Comparison of ENCODE assay signal across 11 cellular contexts in the genomic region with DNA sequence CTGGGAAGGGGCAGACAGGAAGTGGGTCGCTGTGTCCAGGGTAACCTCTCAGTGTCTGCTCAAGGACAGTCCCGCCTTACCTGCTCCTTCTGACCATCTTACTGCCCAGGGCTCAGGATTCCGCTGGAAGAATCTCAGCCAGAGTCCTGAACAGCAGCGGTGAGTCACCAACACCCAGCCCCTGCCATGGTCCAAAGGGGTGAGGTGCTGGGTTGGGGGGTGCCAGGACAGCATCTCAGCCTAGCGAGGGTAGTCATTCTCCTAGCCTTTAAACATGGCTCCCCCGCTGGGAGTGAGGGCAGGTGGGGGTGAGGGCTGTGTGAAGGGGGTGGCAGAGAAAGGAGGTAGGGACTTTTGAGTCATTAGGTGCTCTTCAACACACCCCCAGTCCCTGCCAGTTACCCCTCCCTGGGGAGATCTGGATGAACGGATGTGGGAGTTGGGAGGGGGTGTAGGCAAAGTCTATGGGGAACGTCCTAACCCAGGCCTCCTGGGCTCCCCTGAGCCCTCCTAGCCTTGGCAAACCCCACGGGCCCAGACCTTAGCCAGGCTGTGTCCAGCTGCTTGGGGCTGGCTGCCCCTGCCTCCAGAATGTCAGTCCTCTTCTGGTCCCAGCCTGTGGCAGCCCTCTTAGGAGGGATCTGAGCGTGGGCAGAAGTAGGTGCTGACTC. TPM values are rescaled to one million over a fixed set of nuclear protein-coding genes. Genes with fewer than 3 reads are reported as not detected.
A peak's percentile ranks its signal among the peaks of the same experiment; 100 is the strongest.
DNase-seq lines count a peak whose midpoint lies in the region; ATAC-seq, FAIRE-seq and TF ChIP-seq lines count a peak whose summit lies in the region.
"Had no signal": no experiment of that assay in that cellular context is flagged by ENCODE, and none has a peak within 500 bp of the region (broad histone marks: within the 10 kb centered on the region; RNA-seq: fewer than 3 reads in every experiment).

No MANE protein-coding gene starts in this region.

- H3K4me2 ChIP-seq in endothelial cell of umbilical vein (ENCODE audit: insufficient read depth, low read length): peak overlapping the region; percentile 68
- H3K4me2 ChIP-seq: A549 had no signal

- no peak for TF ChIP-seq POLR2A in endothelial cell of umbilical vein (IDR thresholded peaks at IDR 0.05; ENCODE audit: low read depth, low read length)

- no peak for DNase-seq in activated naive CD4-positive, alpha-beta T cell treated with Interleukin-2 at 50 U/mL for 16 hours
- DNase-seq in endothelial cell of umbilical vein (ENCODE audit: low read depth, low spot score) (peak; percentile 46), type B pancreatic cell (ENCODE audit: extremely low spot score, unreplicated experiment) (no peak), SK-N-DZ (ENCODE audit: low spot score) (no peak)
- DNase-seq in naive thymus-derived CD4-positive, alpha-beta T cell: no peak
- DNase-seq in activated T-helper 2 cell treated with anti-CD3 and anti-CD28 coated beads, Interferon-gamma antibody, Interleukin-2, Interleukin-4, amounts not matched to agents 10 μg/mL and 5 μg/mL and 100 μg/mL, durations not matched to agents 14 hours and 24 hours and 36 hours (ENCODE audit: low spot score): no peak
- DNase-seq: activated naive CD8-positive, alpha-beta T cell treated with anti-CD3 and anti-CD28 coated beads, Interleukin-2, amount 10 ng/mL, durations not matched to agents 7 days and 5 days; NCI-H2029 had no signal

- H3K27ac ChIP-seq in endothelial cell of umbilical vein (ENCODE audit: insufficient read depth, low read depth, low read length): peak overlapping the region; percentile 78
- peak overlapping the region; percentile 92 for H3K27ac ChIP-seq in naive thymus-derived CD4-positive, alpha-beta T cell (ENCODE audit: low read depth, low read length)
- H3K27ac ChIP-seq: A549 had no signal

- H3K9me1 ChIP-seq in endothelial cell of umbilical vein (replicated peaks; ENCODE audit: control insufficient read depth, extremely low read depth, insufficient read depth, low read length): no peaks in the 10 kb centered on the region

- CTCF ChIA-PET in endothelial cell of umbilical vein (lab: Charles Lee): interaction anchor here (0.7 to 11.4 kb wide), 6 partner anchors 12 to 117 kb away, joined by 4 to 946 read pairs (median 6); no protein-coding TSS in a partner anchor
- CTCF ChIA-PET in naive thymus-derived CD4-positive, alpha-beta T cell (lab: Charles Lee): interaction anchor here (13.0 kb wide), 1 partner anchor 13 kb away, joined by 316 read pairs; no protein-coding TSS in a partner anchor

- no peaks in the 10 kb centered on the region for H3K9me3 Mint-ChIP-seq in activated naive CD4-positive, alpha-beta T cell treated with anti-CD3 and anti-CD28 coated beads, Interleukin-2, amount 50 U/mL, for 24 hours
- H3K9me3 Mint-ChIP-seq in naive thymus-derived CD4-positive, alpha-beta T cell: no peaks in the 10 kb centered on the region
- H3K9me3 Mint-ChIP-seq in type B pancreatic cell: no peaks in the 10 kb centered on the region
- no peaks in the 10 kb centered on the region for H3K9me3 Mint-ChIP-seq in activated T-helper 2 cell treated with anti-CD3 and anti-CD28 coated beads, Interferon-gamma antibody, Interleukin-2, Interleukin-4, amounts not matched to agents 10 μg/mL and 5 μg/mL and 100 μg/mL, durations not matched to agents 14 hours and 24 hours and 36 hours
- H3K9me3 Mint-ChIP-seq: activated naive CD8-positive, alpha-beta T cell treated with anti-CD3 and anti-CD28 coated beads, Interleukin-2, amount 10 ng/mL, durations not matched to agents 7 days and 5 days had no signal

- H2AFZ ChIP-seq in endothelial cell of umbilical vein (ENCODE audit: low read depth, low read length): no peak overlapping the region

- no peaks in the 10 kb centered on the region for H4K20me1 ChIP-seq in endothelial cell of umbilical vein (replicated peaks; ENCODE audit: control insufficient read depth, extremely low read depth, insufficient read depth, low read length)

- intact Hi-C loops in endothelial cell of umbilical vein (cut with micrococcal nuclease): no loop called here
- intact Hi-C loops in naive thymus-derived CD4-positive, alpha-beta T cell (cut with micrococcal nuclease): no loop called here
- intact Hi-C loops in activated T-helper 2 cell treated with anti-CD3 and anti-CD28 coated beads, Interferon-gamma antibody, Interleukin-2, Interleukin-4, amounts not matched to agents 10 μg/mL and 5 μg/mL and 100 μg/mL, durations not matched to agents 14 hours and 24 hours and 36 hours (cut with micrococcal nuclease): no loop called here

- ATAC-seq in naive thymus-derived CD4-positive, alpha-beta T cell: no peak
- no peak for ATAC-seq in HG02588 (IDR thresholded peaks at IDR 0.05; ENCODE audit: unreplicated experiment)

- H3K4me1 ChIP-seq in endothelial cell of umbilical vein (ENCODE audit: control insufficient read depth, extremely low read depth, insufficient read depth, low read length): peaks cover 40% of the 10 kb centered on the region
- H3K4me1 ChIP-seq in naive thymus-derived CD4-positive, alpha-beta T cell (ENCODE audit: control insufficient read depth in 2 of 2, insufficient read depth in 2 of 2, low read length in 2 of 2): peaks cover 0 to 11% of the 10 kb centered on the region in 2 donors

- H3K9me3 ChIP-seq in endothelial cell of umbilical vein (replicated peaks; ENCODE audit: control insufficient read depth, insufficient read depth, low read length): no peaks in the 10 kb centered on the region
- H3K9me3 ChIP-seq in naive thymus-derived CD4-positive, alpha-beta T cell (ENCODE audit: control insufficient read depth in 2 of 3, low read length in 3 of 3): peaks cover 0 to 3% (median 0%) of the 10 kb centered on the region in 3 experiments
- H3K9me3 ChIP-seq: A549 had no signal

- H3K27me3 ChIP-seq in endothelial cell of umbilical vein (ENCODE audit: control insufficient read depth in 2 of 2, insufficient read depth in 2 of 2, low read length in 2 of 2): no peaks in the 10 kb centered on the region
- no peaks in the 10 kb centered on the region for H3K27me3 ChIP-seq in naive thymus-derived CD4-positive, alpha-beta T cell (ENCODE audit: control insufficient read depth in 2 of 2, insufficient read depth in 2 of 2, low read length in 2 of 2)

- H3K9ac ChIP-seq in endothelial cell of umbilical vein (replicated peaks; ENCODE audit: extremely low read depth, insufficient read depth, low read length): peak overlapping the region; percentile 93

- H3K27me3 Mint-ChIP-seq in activated naive CD4-positive, alpha-beta T cell treated with anti-CD3 and anti-CD28 coated beads, Interleukin-2, amount 50 U/mL, for 24 hours: no peaks in the 10 kb centered on the region
- peaks cover 0 to 37% (median 0%) of the 10 kb centered on the region in 5 donors for H3K27me3 Mint-ChIP-seq in naive thymus-derived CD4-positive, alpha-beta T cell
- peaks cover 39% of the 10 kb centered on the region for H3K27me3 Mint-ChIP-seq in type B pancreatic cell
- peaks cover 39% of the 10 kb centered on the region for H3K27me3 Mint-ChIP-seq in activated T-helper 2 cell treated with anti-CD3 and anti-CD28 coated beads, Interferon-gamma antibody, Interleukin-2, Interleukin-4, amounts not matched to agents 10 μg/mL and 5 μg/mL and 100 μg/mL, durations not matched to agents 14 hours and 24 hours and 36 hours (ENCODE audit: low read depth)

- H3K4me1 Mint-ChIP-seq in activated naive CD4-positive, alpha-beta T cell treated with anti-CD3 and anti-CD28 coated beads, Interleukin-2, amount 50 U/mL, for 24 hours: peaks cover 23% of the 10 kb centered on the region
- peaks cover 6 to 28% (median 20%) of the 10 kb centered on the region in 7 donors for H3K4me1 Mint-ChIP-seq in naive thymus-derived CD4-positive, alpha-beta T cell
- peaks cover 25% of the 10 kb centered on the region for H3K4me1 Mint-ChIP-seq in type B pancreatic cell (ENCODE audit: unreplicated experiment)
- H3K4me1 Mint-ChIP-seq in activated T-helper 2 cell treated with anti-CD3 and anti-CD28 coated beads, Interferon-gamma antibody, Interleukin-2, Interleukin-4, amounts not matched to agents 10 μg/mL and 5 μg/mL and 100 μg/mL, durations not matched to agents 14 hours and 24 hours and 36 hours (ENCODE audit: low read depth): peaks cover 10% of the 10 kb centered on the region

- peaks cover 32% of the 10 kb centered on the region for H3K79me2 ChIP-seq in endothelial cell of umbilical vein (ENCODE audit: control insufficient read depth, insufficient read depth, low read length)

- FAIRE-seq in endothelial cell of umbilical vein (lab: Jason Lieb, UNC): peak; percentile 86
- FAIRE-seq: A549 had no signal

- no peak for TF ChIP-seq CTCF in endothelial cell of umbilical vein (IDR thresholded peaks at IDR 0.05; ENCODE audit: extremely low read depth in 1 of 2, insufficient read depth in 1 of 2, low read depth in 1 of 2, low read length in 2 of 2)
- TF ChIP-seq CTCF in type B pancreatic cell (conservative IDR thresholded peaks at IDR 0.05): no peak

- peak overlapping the region; percentile 90 for H3K4me3 Mint-ChIP-seq in activated naive CD4-positive, alpha-beta T cell treated with anti-CD3 and anti-CD28 coated beads, Interleukin-2, amount 50 U/mL, for 24 hours
- H3K4me3 Mint-ChIP-seq in naive thymus-derived CD4-positive, alpha-beta T cell: peak overlapping the region in 6 of 10 donors; percentile 59 to 96 (median 91)
- peak overlapping the region; percentile 49 for H3K4me3 Mint-ChIP-seq in type B pancreatic cell
- H3K4me3 Mint-ChIP-seq in activated T-helper 2 cell treated with anti-CD3 and anti-CD28 coated beads, Interferon-gamma antibody, Interleukin-2, Interleukin-4, amounts not matched to agents 10 μg/mL and 5 μg/mL and 100 μg/mL, durations not matched to agents 14 hours and 24 hours and 36 hours (ENCODE audit: low read depth): no peak overlapping the region

- POLR2A ChIA-PET in endothelial cell of umbilical vein (lab: Charles Lee): interaction anchor here (0.6 to 2.3 kb wide), 5 partner anchors 11 to 99 kb away, joined by 4 to 30 read pairs (median 4); no protein-coding TSS in a partner anchor
- POLR2A ChIA-PET in naive thymus-derived CD4-positive, alpha-beta T cell (lab: Charles Lee): interaction anchor here (0.7 to 10.3 kb wide), 2 partner anchors 13 to 1147 kb away, joined by 3 to 162 read pairs; no protein-coding TSS in a partner anchor

- dilution Hi-C loops in endothelial cell of umbilical vein (cut with MboI; ENCODE audit: extremely low pct_ligation_motif_present, low sequenced_read_pairs): no loop called here

- no TSS peak for BruUV-seq in endothelial cell of umbilical vein (replicated peaks; lab: Mats Ljungman, UMichigan)

- peak overlapping the region in 2 of 3 experiments; percentile 72 to 95 for H3K4me3 ChIP-seq in endothelial cell of umbilical vein (replicated peaks in 1 of 3; ENCODE audit: insufficient read depth in 1 of 3, low read depth in 1 of 3, low read length in 3 of 3)
- H3K4me3 ChIP-seq in naive thymus-derived CD4-positive, alpha-beta T cell (ENCODE audit: low read length): no peak overlapping the region
- H3K4me3 ChIP-seq: A549 had no signal

- no peak overlapping the region for H3K27ac Mint-ChIP-seq in activated naive CD4-positive, alpha-beta T cell treated with anti-CD3 and anti-CD28 coated beads, Interleukin-2, amount 50 U/mL, for 24 hours
- H3K27ac Mint-ChIP-seq in naive thymus-derived CD4-positive, alpha-beta T cell: peak overlapping the region in 8 of 9 donors; percentile 82 to 98 (median 95)
- H3K27ac Mint-ChIP-seq in type B pancreatic cell: no peak overlapping the region
- no peak overlapping the region for H3K27ac Mint-ChIP-seq in activated T-helper 2 cell treated with anti-CD3 and anti-CD28 coated beads, Interferon-gamma antibody, Interleukin-2, Interleukin-4, amounts not matched to agents 10 μg/mL and 5 μg/mL and 100 μg/mL, durations not matched to agents 14 hours and 24 hours and 36 hours

- H3K36me3 Mint-ChIP-seq in activated naive CD4-positive, alpha-beta T cell treated with anti-CD3 and anti-CD28 coated beads, Interleukin-2, amount 50 U/mL, for 24 hours: peaks cover 6% of the 10 kb centered on the region
- H3K36me3 Mint-ChIP-seq in naive thymus-derived CD4-positive, alpha-beta T cell: peaks cover 0 to 43% (median 11%) of the 10 kb centered on the region in 5 donors
- H3K36me3 Mint-ChIP-seq in type B pancreatic cell: peaks cover 10% of the 10 kb centered on the region
- no peaks in the 10 kb centered on the region for H3K36me3 Mint-ChIP-seq in activated T-helper 2 cell treated with anti-CD3 and anti-CD28 coated beads, Interferon-gamma antibody, Interleukin-2, Interleukin-4, amounts not matched to agents 10 μg/mL and 5 μg/mL and 100 μg/mL, durations not matched to agents 14 hours and 24 hours and 36 hours (ENCODE audit: low read depth)

- peaks cover 29 to 30% of the 10 kb centered on the region in 2 experiments for H3K36me3 ChIP-seq in endothelial cell of umbilical vein (ENCODE audit: control insufficient read depth in 2 of 2, extremely low read depth in 1 of 2, insufficient read depth in 2 of 2, low read length in 2 of 2)
- H3K36me3 ChIP-seq in naive thymus-derived CD4-positive, alpha-beta T cell (ENCODE audit: control insufficient read depth in 2 of 3, insufficient read depth in 3 of 3, low read length in 3 of 3): peaks cover 0 to 41% (median 5%) of the 10 kb centered on the region in 3 experiments

RNA-seq across cellular contexts. Expression of a gene that starts 2.5 kb away (rescaled TPM):
- total RNA-seq in endothelial cell of umbilical vein (87.5 and 88.4 TPM in 2 replicates), type B pancreatic cell (ENCODE audit: low replicate concordance) (4.2 and 16.5 TPM in 2 replicates)
- 50.0 and 53.3 TPM in 2 replicates for polyA plus RNA-seq in endothelial cell of umbilical vein
- polyA plus RNA-seq in endothelial cell of umbilical vein (2011; cell fraction: cytosol; rRNA removed): 42.2 and 64.7 TPM in 2 replicates
- polyA plus RNA-seq in endothelial cell of umbilical vein (2011; cell fraction: nucleus; rRNA removed): 85.1 and 86.5 TPM in 2 replicates
- 68.4 and 77.9 TPM in 2 replicates for polyA plus RNA-seq in endothelial cell of umbilical vein (2012)
- polyA minus RNA-seq in endothelial cell of umbilical vein: 42.6 and 64.3 TPM in 2 replicates
- polyA minus RNA-seq in endothelial cell of umbilical vein (2011; cell fraction: cytosol; rRNA and poly(A)+ RNA removed): 0.51 TPM
- 27.5 and 38.0 TPM in 2 replicates for polyA minus RNA-seq in endothelial cell of umbilical vein (2011; cell fraction: nucleus; rRNA and poly(A)+ RNA removed)
- total RNA-seq in naive thymus-derived CD4-positive, alpha-beta T cell: 100 to 1,000 TPM in 2 of 5 experiments, 10 to 100 TPM in 2, 1 to 10 TPM in 1; 5.6 to 501 (median 33.7) TPM
- polyA plus RNA-seq in naive thymus-derived CD4-positive, alpha-beta T cell: 1 to 10 TPM; 1.1 to 1.3 TPM
- 6.0 and 6.1 TPM in 2 replicates for total RNA-seq in activated T-helper 2 cell treated with anti-CD3 and anti-CD28 coated beads, Interferon-gamma antibody, Interleukin-2, Interleukin-4, amounts not matched to agents 10 μg/mL and 5 μg/mL and 100 μg/mL, durations not matched to agents 14 hours and 24 hours and 36 hours
- polyA plus RNA-seq in SK-N-DZ (2014; cell fraction: cytosol; rRNA removed): 13.6 and 121 TPM in 2 replicates
- polyA plus RNA-seq in SK-N-DZ (2014; cell fraction: nucleus; rRNA removed): 24.1 and 50.0 TPM in 2 replicates

RNA-seq across cellular contexts. Expression of a gene that starts 42.0 kb away (rescaled TPM):
- 6.8 and 10.2 TPM in 2 replicates for total RNA-seq in endothelial cell of umbilical vein
- 13.4 and 18.2 TPM in 2 replicates for polyA plus RNA-seq in endothelial cell of umbilical vein
- polyA plus RNA-seq in endothelial cell of umbilical vein (2011; cell fraction: cytosol; rRNA removed): 7.8 and 14.6 TPM in 2 replicates
- 58.3 and 72.6 TPM in 2 replicates for polyA plus RNA-seq in endothelial cell of umbilical vein (2011; cell fraction: nucleus; rRNA removed)
- 10.3 and 10.5 TPM in 2 replicates for polyA plus RNA-seq in endothelial cell of umbilical vein (2012)
- polyA minus RNA-seq in endothelial cell of umbilical vein: 3.8 and 7.3 TPM in 2 replicates
- 70.1 TPM for polyA minus RNA-seq in endothelial cell of umbilical vein (2011; cell fraction: cytosol; rRNA and poly(A)+ RNA removed)
- polyA minus RNA-seq in endothelial cell of umbilical vein (2011; cell fraction: nucleus; rRNA and poly(A)+ RNA removed): 26.7 and 42.7 TPM in 2 replicates
- total RNA-seq in naive thymus-derived CD4-positive, alpha-beta T cell: 100 to 1,000 TPM in 2 of 5 experiments, 1 to 10 TPM in 1, under 1 TPM in 2; 0.89 to 279 (median 7.1) TPM
- 1 to 10 TPM in 1 of 2 donors, under 1 TPM in 1; 0.28 to 1.1 TPM for polyA plus RNA-seq in naive thymus-derived CD4-positive, alpha-beta T cell
- total RNA-seq in type B pancreatic cell (ENCODE audit: low replicate concordance): 11.4 and 81.9 TPM in 2 replicates
- 134 and 139 TPM in 2 replicates for total RNA-seq in activated T-helper 2 cell treated with anti-CD3 and anti-CD28 coated beads, Interferon-gamma antibody, Interleukin-2, Interleukin-4, amounts not matched to agents 10 μg/mL and 5 μg/mL and 100 μg/mL, durations not matched to agents 14 hours and 24 hours and 36 hours
- 14.7 and 19.6 TPM in 2 replicates for polyA plus RNA-seq in SK-N-DZ (2014; cell fraction: cytosol; rRNA removed)
- polyA plus RNA-seq in SK-N-DZ (2014; cell fraction: nucleus; rRNA removed): 16.8 and 20.0 TPM in 2 replicates

RNA-seq across cellular contexts. Expression of a gene that starts 57.7 kb away (rescaled TPM):
- total RNA-seq in endothelial cell of umbilical vein (25.4 and 33.7 TPM in 2 replicates), type B pancreatic cell (ENCODE audit: low replicate concordance) (36.0 and 36.1 TPM in 2 replicates)
- 25.5 and 29.0 TPM in 2 replicates for polyA plus RNA-seq in endothelial cell of umbilical vein
- polyA plus RNA-seq in endothelial cell of umbilical vein (2011; cell fraction: cytosol; rRNA removed): 23.9 and 24.1 TPM in 2 replicates
- 43.8 and 45.3 TPM in 2 replicates for polyA plus RNA-seq in endothelial cell of umbilical vein (2011; cell fraction: nucleus; rRNA removed)
- 21.7 and 26.2 TPM in 2 replicates for polyA plus RNA-seq in endothelial cell of umbilical vein (2012)
- polyA minus RNA-seq in endothelial cell of umbilical vein: 54.5 and 58.3 TPM in 2 replicates
- 7.4 TPM for polyA minus RNA-seq in endothelial cell of umbilical vein (2011; cell fraction: cytosol; rRNA and poly(A)+ RNA removed)
- 24.5 and 28.9 TPM in 2 replicates for polyA minus RNA-seq in endothelial cell of umbilical vein (2011; cell fraction: nucleus; rRNA and poly(A)+ RNA removed)
- 10 to 100 TPM in 4 of 5 experiments, 1 to 10 TPM in 1; 4.9 to 14.8 (median 14.2) TPM for total RNA-seq in naive thymus-derived CD4-positive, alpha-beta T cell
- polyA plus RNA-seq in naive thymus-derived CD4-positive, alpha-beta T cell: 1 to 10 TPM; 2.5 to 2.9 TPM
- 2.4 and 2.5 TPM in 2 replicates for total RNA-seq in activated T-helper 2 cell treated with anti-CD3 and anti-CD28 coated beads, Interferon-gamma antibody, Interleukin-2, Interleukin-4, amounts not matched to agents 10 μg/mL and 5 μg/mL and 100 μg/mL, durations not matched to agents 14 hours and 24 hours and 36 hours
- polyA plus RNA-seq in SK-N-DZ (2014; cell fraction: cytosol; rRNA removed): 23.8 and 24.9 TPM in 2 replicates
- polyA plus RNA-seq in SK-N-DZ (2014; cell fraction: nucleus; rRNA removed): 16.1 and 25.1 TPM in 2 replicates

Comparison
In these comparisons a context has a peak if more than half of its experiments do, and no peak if none do; other contexts are left out.
1. H3K27ac Mint-ChIP-seq: peak in naive thymus-derived CD4-positive, alpha-beta T cell (8 of 9); none in activated naive CD4-positive, alpha-beta T cell treated with anti-CD3 and anti-CD28 coated beads, Interleukin-2, amount 50 U/mL, for 24 hours (single experiment), type B pancreatic cell (single experiment) and activated T-helper 2 cell treated with anti-CD3 and anti-CD28 coated beads, Interferon-gamma antibody, Interleukin-2, Interleukin-4, amounts not matched to agents 10 μg/mL and 5 μg/mL and 100 μg/mL, durations not matched to agents 14 hours and 24 hours and 36 hours (single experiment).